ENCODE assay signal across 1 cellular context in the genomic region with DNA sequence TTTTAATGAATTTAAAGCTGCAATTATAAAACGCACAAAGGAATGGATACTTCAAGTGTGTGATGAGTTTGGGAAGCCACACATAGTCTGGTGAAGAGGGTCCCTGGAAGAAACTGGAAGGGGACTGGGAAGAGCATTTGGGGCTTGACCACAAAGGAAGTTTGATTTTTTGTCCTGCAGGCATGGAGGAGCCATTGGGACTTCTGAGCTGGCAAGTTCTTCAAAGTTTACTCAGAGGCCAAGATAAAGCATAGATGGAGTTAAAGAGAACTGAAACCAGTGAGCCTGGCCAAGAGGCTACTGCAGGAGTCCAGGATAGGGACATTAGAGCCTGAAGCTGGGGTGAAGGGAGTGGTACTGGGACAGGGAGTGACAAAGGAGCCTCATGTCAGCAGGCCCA.
TF ChIP-seq lines count a peak whose summit lies in the region.

No MANE protein-coding gene starts in this region.

TF ChIP-seq in HepG2, 621 proteins besides CTCF, POLR2A, EP300 and RAD21 (continued from another document):
- TF ChIP-seq, protein P1, sequence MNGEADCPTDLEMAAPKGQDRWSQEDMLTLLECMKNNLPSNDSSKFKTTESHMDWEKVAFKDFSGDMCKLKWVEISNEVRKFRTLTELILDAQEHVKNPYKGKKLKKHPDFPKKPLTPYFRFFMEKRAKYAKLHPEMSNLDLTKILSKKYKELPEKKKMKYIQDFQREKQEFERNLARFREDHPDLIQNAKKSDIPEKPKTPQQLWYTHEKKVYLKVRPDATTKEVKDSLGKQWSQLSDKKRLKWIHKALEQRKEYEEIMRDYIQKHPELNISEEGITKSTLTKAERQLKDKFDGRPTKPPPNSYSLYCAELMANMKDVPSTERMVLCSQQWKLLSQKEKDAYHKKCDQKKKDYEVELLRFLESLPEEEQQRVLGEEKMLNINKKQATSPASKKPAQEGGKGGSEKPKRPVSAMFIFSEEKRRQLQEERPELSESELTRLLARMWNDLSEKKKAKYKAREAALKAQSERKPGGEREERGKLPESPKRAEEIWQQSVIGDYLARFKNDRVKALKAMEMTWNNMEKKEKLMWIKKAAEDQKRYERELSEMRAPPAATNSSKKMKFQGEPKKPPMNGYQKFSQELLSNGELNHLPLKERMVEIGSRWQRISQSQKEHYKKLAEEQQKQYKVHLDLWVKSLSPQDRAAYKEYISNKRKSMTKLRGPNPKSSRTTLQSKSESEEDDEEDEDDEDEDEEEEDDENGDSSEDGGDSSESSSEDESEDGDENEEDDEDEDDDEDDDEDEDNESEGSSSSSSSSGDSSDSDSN (CRISPR knock-in tag; IDR thresholded peaks at IDR 0.05) = no peak
- TF ChIP-seq ZMYM3 (CRISPR knock-in tag; IDR thresholded peaks at IDR 0.05) (no peak), NONO (IDR thresholded peaks at IDR 0.05) (no peak), NONO (CRISPR knock-in tag; conservative IDR thresholded peaks at IDR 0.05) (no peak), ZNF496 (CRISPR knock-in tag; IDR thresholded peaks at IDR 0.05; ENCODE audit: insufficient replicate concordance) (no peak), ZNF672 (CRISPR knock-in tag; IDR thresholded peaks at IDR 0.05) (no peak)
TF ChIP-seq in HepG2: peak in this region for 0.
